Comparison of ENCODE assay signal across 25 cellular contexts in genomic region chr3:49661281-49661680, GRCh38. TPM values are rescaled to one million over a fixed set of nuclear protein-coding genes. Genes with fewer than 3 reads are reported as not detected.
"Had no signal": no experiment of that assay in that cellular context is flagged by ENCODE, and none has a peak within 500 bp of the region (broad histone marks: within the 10 kb centered on the region; RNA-seq: fewer than 3 reads in every experiment).

No MANE protein-coding gene starts in this region.

- H3K4me1 Mint-ChIP-seq: mesothelial cell of epicardium had no signal

- H3K9me3 Mint-ChIP-seq: activated T-cell treated with anti-CD3 and anti-CD28 coated beads, Interleukin-2, amount 50 U/mL, for 72 hours; dendritic cell treated with granulocyte-macrophage colony-stimulating factor and Interleukin-4, amounts not matched to agents 40 ng/mL and 50 ng/mL, for 4 days; mesothelial cell of epicardium; nephron; stimulated activated memory B cell treated with anti-CD40 and anti-IgM and Interleukin-4, amounts not matched to agents 10 μg/mL and 1 μg/mL and 100 μg/mL, for 72 hours had no signal

- H3K79me2 ChIP-seq: hepatocyte had no signal

- H3K36me3 Mint-ChIP-seq: mesothelial cell of epicardium; stimulated activated memory B cell treated with anti-CD40 and anti-IgM and Interleukin-4, amounts not matched to agents 10 μg/mL and 1 μg/mL and 100 μg/mL, for 72 hours had no signal

- H3K27ac ChIP-seq: cardiac muscle cell, hepatocyte, spleen, upper lobe of right lung, WERI-Rb-1 had no signal

- DNase-seq: activated CD4-positive, alpha-beta T cell treated with anti-CD3 and anti-CD28 coated beads for 1 hour; activated CD8-positive, alpha-beta memory T cell treated with anti-CD3 and anti-CD28 coated beads for 24 hours; activated CD8-positive, alpha-beta memory T cell treated with anti-CD3 and anti-CD28 coated beads, Interleukin-2, amount 50 U/mL, for 48 hours; activated effector memory CD4-positive, alpha-beta T cell treated with anti-CD3 and anti-CD28 coated beads, Interleukin-2, amount 50 U/mL, for 16 hours; activated naive CD4-positive, alpha-beta T cell treated with anti-CD3 and anti-CD28 coated beads, Interleukin-2, amount 50 U/mL, for 16 hours; activated T-cell treated with anti-CD3 and anti-CD28 coated beads, Interleukin-2, amount 50 U/mL, for 72 hours; effector memory CD4-positive, alpha-beta T cell; foreskin fibroblast; islet precursor cell; nucleus accumbens; posterior cingulate gyrus; retina; spleen; stimulated activated CD4-positive, alpha-beta T cell treated with anti-CD3 and anti-CD28 coated beads, Interleukin-4, amount 100 ng/mL, for 4 hours; upper lobe of right lung; WERI-Rb-1 had no signal

- H3K27ac Mint-ChIP-seq: activated T-cell treated with anti-CD3 and anti-CD28 coated beads, Interleukin-2, amount 50 U/mL, for 72 hours; dendritic cell treated with granulocyte-macrophage colony-stimulating factor and Interleukin-4, amounts not matched to agents 40 ng/mL and 50 ng/mL, for 4 days; mesothelial cell of epicardium; nephron; stimulated activated memory B cell treated with anti-CD40 and anti-IgM and Interleukin-4, amounts not matched to agents 10 μg/mL and 1 μg/mL and 100 μg/mL, for 72 hours had no signal

- H3K9me3 ChIP-seq: spleen, upper lobe of right lung had no signal

- H3K4me2 ChIP-seq: hepatocyte had no signal

- H2AFZ ChIP-seq: hepatocyte had no signal

- FAIRE-seq: endothelial cell of umbilical vein had no signal

- H3K4me1 ChIP-seq: upper lobe of right lung had no signal

- ATAC-seq: activated T-cell treated with anti-CD3 and anti-CD28 coated beads, Interleukin-2, amount 50 U/mL, for 72 hours; left lobe of liver; stimulated activated memory B cell treated with anti-CD40 and anti-IgM and Interleukin-4, amounts not matched to agents 10 μg/mL and 1 μg/mL and 100 μg/mL, for 72 hours; upper lobe of right lung had no signal

- H3K36me3 ChIP-seq: cardiac muscle cell, spleen, upper lobe of right lung had no signal

- H3K4me3 ChIP-seq: cardiac muscle cell, hepatocyte, lung, spleen, upper lobe of right lung had no signal

- H3K4me3 Mint-ChIP-seq: activated T-cell treated with anti-CD3 and anti-CD28 coated beads, Interleukin-2, amount 50 U/mL, for 72 hours; dendritic cell treated with granulocyte-macrophage colony-stimulating factor and Interleukin-4, amounts not matched to agents 40 ng/mL and 50 ng/mL, for 4 days; mesothelial cell of epicardium; nephron; stimulated activated memory B cell treated with anti-CD40 and anti-IgM and Interleukin-4, amounts not matched to agents 10 μg/mL and 1 μg/mL and 100 μg/mL, for 72 hours had no signal

- H3K27me3 ChIP-seq: cardiac muscle cell, hepatocyte, upper lobe of right lung had no signal

RNA-seq across cellular contexts. Expression of gene AMIGO3, which starts 58.2 kb away (rescaled TPM):
- total RNA-seq: endothelial cell of umbilical vein, left lobe of liver had no signal
